Comparison of ENCODE assay signal across 8 cellular contexts in genomic region chr4:121736735-121737351, GRCh38. TPM values are rescaled to one million over a fixed set of nuclear protein-coding genes. Genes with fewer than 3 reads are reported as not detected.
DNase-seq lines count a peak whose midpoint lies in the region; ATAC-seq, FAIRE-seq and TF ChIP-seq lines count a peak whose summit lies in the region.

No MANE protein-coding gene starts in this region.

- H3K27me3 ChIP-seq in esophagus muscularis mucosa (no peaks in the 10 kb centered on the region), pancreas (peaks cover 0 to 3% (median 0%) of the 10 kb centered on the region in 4 donors)

- TF ChIP-seq POLR2A in esophagus muscularis mucosa (IDR thresholded peaks at IDR 0.05; ENCODE audit: low read depth) = no peak

- no peak for TF ChIP-seq EP300 in esophagus muscularis mucosa (IDR thresholded peaks at IDR 0.05)

- H3K4me3 ChIP-seq in esophagus muscularis mucosa (no peak overlapping the region), pancreas (no peak overlapping the region)

- intact Hi-C loops in esophagus muscularis mucosa (cut with DNase I) = loop anchor here (5.0 to 10.0 kb wide), 2 partner anchors 252 to 365 kb away; no protein-coding TSS in a partner anchor
- intact Hi-C loops in pancreas (cut with DNase I) = no loop called here

- WGBS in esophagus muscularis mucosa = 64% methylated on average over 5 of the region's 5 CpGs
- 40 to 44% methylated on average over 5 of the region's 5 CpGs for WGBS in pancreas, 2 donors

- peak; percentile 19 for DNase-seq in stimulated activated CD4-positive, alpha-beta T cell treated with anti-CD3 and anti-CD28 coated beads, Interleukin-15, amount 100 ng/mL, for 24 hours
- DNase-seq in stimulated activated CD4-positive, alpha-beta T cell treated with anti-CD3 and anti-CD28 coated beads, Interleukin-4, amount 100 ng/mL, for 1 hour = no peak
- peak; percentile 43 for DNase-seq in SK-N-DZ (ENCODE audit: low spot score)
- no peak for DNase-seq in esophagus muscularis mucosa (ENCODE audit: extremely low spot score)
- DNase-seq in pancreas = peak in 2 of 6 donors; percentile 25 to 38
- DNase-seq in activated CD8-positive, alpha-beta memory T cell treated with anti-CD3 and anti-CD28 coated beads for 24 hours = no peak
- no peak for DNase-seq in NCI-H2029 (lab: John Stamatoyannopoulos, UW)

- H3K4me1 ChIP-seq in esophagus muscularis mucosa (peaks cover 0 to 6% (median 2%) of the 10 kb centered on the region in 4 donors), pancreas (no peaks in the 10 kb centered on the region)

- H3K27ac ChIP-seq in esophagus muscularis mucosa (replicated peaks in 1 of 4) (no peak overlapping the region), pancreas (no peak overlapping the region)

- FAIRE-seq in pancreas (lab: Jason Lieb, UNC) = no peak

- TF ChIP-seq CTCF in esophagus muscularis mucosa (IDR thresholded peaks at IDR 0.05) (peak; percentile 39 to 59 (median 43)), pancreas (IDR thresholded peaks at IDR 0.05) (peak in 3 of 4 donors; percentile 12 to 31 (median 24))

- ATAC-seq in HG03565 (IDR thresholded peaks at IDR 0.05; ENCODE audit: unreplicated experiment) (peak; percentile 46), pancreas (peak in 3 of 4 donors; percentile 70 to 78 (median 75))

- H3K9me3 ChIP-seq in esophagus muscularis mucosa = no peaks in the 10 kb centered on the region
- H3K9me3 ChIP-seq in pancreas = no peaks in the 10 kb centered on the region

- H3K36me3 ChIP-seq in esophagus muscularis mucosa (no peaks in the 10 kb centered on the region), pancreas (no peaks in the 10 kb centered on the region)

RNA-seq across cellular contexts. Expression of gene SMIM43, which starts 28.1 kb away (rescaled TPM):
- polyA plus RNA-seq in SK-N-DZ (2014; cell fraction: cytosol; rRNA removed) = not detected in 2 replicates
- not detected in 2 replicates for polyA plus RNA-seq in SK-N-DZ (2014; cell fraction: nucleus; rRNA removed)
- total RNA-seq in esophagus muscularis mucosa (1 to 10 TPM in 1 of 4 donors, under 1 TPM in 3; 0.46 to 1.2 (median 0.66) TPM), pancreas (not detected)
- under 1 TPM in 1 of 2 donors, not detected in 1; 0.07 TPM for polyA plus RNA-seq in pancreas

RNA-seq across cellular contexts. Expression of gene ANXA5, which starts 40.1 kb away (rescaled TPM):
- 35.5 and 43.6 TPM in 2 replicates for polyA plus RNA-seq in SK-N-DZ (2014; cell fraction: cytosol; rRNA removed)
- 27.1 and 29.5 TPM in 2 replicates for polyA plus RNA-seq in SK-N-DZ (2014; cell fraction: nucleus; rRNA removed)
- total RNA-seq in esophagus muscularis mucosa (100 to 1,000 TPM; 242 to 338 (median 270) TPM), pancreas (100 to 1,000 TPM in 3 of 6 donors, 10 to 100 TPM in 3; 70.2 to 196 (median 92.8) TPM)
- 100 to 1,000 TPM; 149 to 210 TPM for polyA plus RNA-seq in pancreas

Comparison
In these comparisons a context has a peak if more than half of its experiments do, and no peak if none do; other contexts are left out.
1. DNase-seq: peak in stimulated activated CD4-positive, alpha-beta T cell treated with anti-CD3 and anti-CD28 coated beads, Interleukin-15, amount 100 ng/mL, for 24 hours (single experiment) and SK-N-DZ (single experiment); none in stimulated activated CD4-positive, alpha-beta T cell treated with anti-CD3 and anti-CD28 coated beads, Interleukin-4, amount 100 ng/mL, for 1 hour (single experiment), esophagus muscularis mucosa (single experiment), activated CD8-positive, alpha-beta memory T cell treated with anti-CD3 and anti-CD28 coated beads for 24 hours (single experiment) and NCI-H2029 (single experiment).